25 cellular contexts compared by ENCODE assay signal in genomic region chr7:20121404-20121803, GRCh38.
"Had no signal": no experiment of that assay in that cellular context is flagged by ENCODE, and none has a peak within 500 bp of the region (broad histone marks: within the 10 kb centered on the region; RNA-seq: fewer than 3 reads in every experiment).

No MANE protein-coding gene starts in this region.

- H3K36me3 ChIP-seq: brain microvascular endothelial cell, esophagus muscularis mucosa, left lung, pancreas, right atrium auricular region, tibial artery had no signal

- H3K27me3 Mint-ChIP-seq: activated CD4-positive, alpha-beta T cell treated with anti-CD3 and anti-CD28 coated beads, Interleukin-2, amount 10 ng/mL, durations not matched to agents 7 days and 5 days; activated naive CD4-positive, alpha-beta T cell treated with anti-CD3 and anti-CD28 coated beads, Interleukin-2, amount 50 U/mL, for 24 hours; dendritic cell treated with granulocyte-macrophage colony-stimulating factor and Interleukin-4, amounts not matched to agents 40 ng/mL and 50 ng/mL, for 4 days; stimulated activated naive CD8-positive, alpha-beta T cell treated with anti-CD3 and anti-CD28 coated beads, Interleukin-15, Interleukin-2, amounts not matched to agents 100 ng/mL and 50 ng/mL, for 24 hours had no signal

- H3K27ac ChIP-seq: brain microvascular endothelial cell, esophagus muscularis mucosa, left lung, pancreas, psoas muscle, right atrium auricular region, tibial artery, VCaP had no signal

- H3K4me1 ChIP-seq: left lung, pancreas, psoas muscle, right atrium auricular region, tibial artery had no signal

- H3K9me3 Mint-ChIP-seq: activated CD4-positive, alpha-beta T cell treated with anti-CD3 and anti-CD28 coated beads, Interleukin-2, amount 10 ng/mL, durations not matched to agents 7 days and 5 days; activated naive CD4-positive, alpha-beta T cell treated with anti-CD3 and anti-CD28 coated beads, Interleukin-2, amount 50 U/mL, for 24 hours; dendritic cell treated with granulocyte-macrophage colony-stimulating factor and Interleukin-4, amounts not matched to agents 40 ng/mL and 50 ng/mL, for 4 days; stimulated activated naive CD8-positive, alpha-beta T cell treated with anti-CD3 and anti-CD28 coated beads, Interleukin-15, Interleukin-2, amounts not matched to agents 100 ng/mL and 50 ng/mL, for 24 hours had no signal

- ATAC-seq: activated CD8-positive, alpha-beta T cell treated with anti-CD3 and anti-CD28 coated beads, Interleukin-2, amount 10 ng/mL, durations not matched to agents 7 days and 5 days; left lung; natural killer cell; pancreas; psoas muscle had no signal

- H3K27me3 ChIP-seq: brain microvascular endothelial cell, esophagus muscularis mucosa, left lung, pancreas, right atrium auricular region, tibial artery had no signal

- DNase-seq: activated CD4-positive, alpha-beta T cell treated with anti-CD3 and anti-CD28 coated beads, Interleukin-2, amount 10 ng/mL, durations not matched to agents 7 days and 5 days; activated CD4-positive, CD25-positive, alpha-beta regulatory T cell treated with anti-CD3 and anti-CD28 coated beads, Interleukin-2, amount 50 U/mL, for 72 hours; activated CD8-positive, alpha-beta T cell treated with anti-CD3 and anti-CD28 coated beads, Interleukin-2, amount 10 ng/mL, durations not matched to agents 7 days and 5 days; activated gamma-delta T cell treated with Interleukin-2 at 50 U/mL for 16 hours; aorta; brain microvascular endothelial cell; caudate nucleus; effector memory CD4-positive, alpha-beta T cell; hippocampal formation; kidney glomerular epithelial cell; left lung; midbrain; natural killer cell; pancreas; stimulated activated CD4-positive, alpha-beta T cell treated with anti-CD3 and anti-CD28 coated beads, Interleukin-12 subunit alpha, Interleukin-12 subunit beta, amount 100 ng/mL, for 4 hours; stimulated activated CD4-positive, alpha-beta T cell treated with anti-CD3 and anti-CD28 coated beads, Interleukin-4, amount 100 ng/mL, for 4 hours; tibial artery had no signal

- H3K27ac Mint-ChIP-seq: activated CD4-positive, alpha-beta T cell treated with anti-CD3 and anti-CD28 coated beads, Interleukin-2, amount 10 ng/mL, durations not matched to agents 7 days and 5 days; activated CD8-positive, alpha-beta T cell treated with anti-CD3 and anti-CD28 coated beads, Interleukin-2, amount 10 ng/mL, durations not matched to agents 7 days and 5 days; activated naive CD4-positive, alpha-beta T cell treated with anti-CD3 and anti-CD28 coated beads, Interleukin-2, amount 50 U/mL, for 24 hours; activated T-helper 1 cell treated with anti-CD3 and anti-CD28 coated beads, Interleukin-12 subunit alpha, Interleukin-12 subunit beta, Interleukin-2, Interleukin-4 antibody, amounts not matched to agents 30 ng/mL and 10 ng/mL and 1 ng/mL, durations not matched to agents 14 hours and 24 hours and 36 hours; dendritic cell treated with granulocyte-macrophage colony-stimulating factor and Interleukin-4, amounts not matched to agents 40 ng/mL and 50 ng/mL, for 4 days; natural killer cell; stimulated activated naive CD8-positive, alpha-beta T cell treated with anti-CD3 and anti-CD28 coated beads, Interleukin-15, Interleukin-2, amounts not matched to agents 100 ng/mL and 50 ng/mL, for 24 hours had no signal

- H3K4me3 ChIP-seq: esophagus muscularis mucosa, left lung, pancreas, psoas muscle, right atrium auricular region, tibial artery had no signal

- H3K4me3 Mint-ChIP-seq: activated CD4-positive, alpha-beta T cell treated with anti-CD3 and anti-CD28 coated beads, Interleukin-2, amount 10 ng/mL, durations not matched to agents 7 days and 5 days; activated CD8-positive, alpha-beta T cell treated with anti-CD3 and anti-CD28 coated beads, Interleukin-2, amount 10 ng/mL, durations not matched to agents 7 days and 5 days; activated naive CD4-positive, alpha-beta T cell treated with anti-CD3 and anti-CD28 coated beads, Interleukin-2, amount 50 U/mL, for 24 hours; activated T-helper 1 cell treated with anti-CD3 and anti-CD28 coated beads, Interleukin-12 subunit alpha, Interleukin-12 subunit beta, Interleukin-2, Interleukin-4 antibody, amounts not matched to agents 30 ng/mL and 10 ng/mL and 1 ng/mL, durations not matched to agents 14 hours and 24 hours and 36 hours; dendritic cell treated with granulocyte-macrophage colony-stimulating factor and Interleukin-4, amounts not matched to agents 40 ng/mL and 50 ng/mL, for 4 days; natural killer cell; stimulated activated naive CD8-positive, alpha-beta T cell treated with anti-CD3 and anti-CD28 coated beads, Interleukin-15, Interleukin-2, amounts not matched to agents 100 ng/mL and 50 ng/mL, for 24 hours had no signal

- H3K36me3 Mint-ChIP-seq: activated naive CD4-positive, alpha-beta T cell treated with anti-CD3 and anti-CD28 coated beads, Interleukin-2, amount 50 U/mL, for 24 hours; natural killer cell had no signal

- H3K4me1 Mint-ChIP-seq: activated CD4-positive, alpha-beta T cell treated with anti-CD3 and anti-CD28 coated beads, Interleukin-2, amount 10 ng/mL, durations not matched to agents 7 days and 5 days; activated naive CD4-positive, alpha-beta T cell treated with anti-CD3 and anti-CD28 coated beads, Interleukin-2, amount 50 U/mL, for 24 hours; natural killer cell had no signal

- H3K9me3 ChIP-seq: esophagus muscularis mucosa, left lung, pancreas, psoas muscle, right atrium auricular region, tibial artery had no signal
